Comparison of ENCODE assay signal across 29 cellular contexts in the genomic region with DNA sequence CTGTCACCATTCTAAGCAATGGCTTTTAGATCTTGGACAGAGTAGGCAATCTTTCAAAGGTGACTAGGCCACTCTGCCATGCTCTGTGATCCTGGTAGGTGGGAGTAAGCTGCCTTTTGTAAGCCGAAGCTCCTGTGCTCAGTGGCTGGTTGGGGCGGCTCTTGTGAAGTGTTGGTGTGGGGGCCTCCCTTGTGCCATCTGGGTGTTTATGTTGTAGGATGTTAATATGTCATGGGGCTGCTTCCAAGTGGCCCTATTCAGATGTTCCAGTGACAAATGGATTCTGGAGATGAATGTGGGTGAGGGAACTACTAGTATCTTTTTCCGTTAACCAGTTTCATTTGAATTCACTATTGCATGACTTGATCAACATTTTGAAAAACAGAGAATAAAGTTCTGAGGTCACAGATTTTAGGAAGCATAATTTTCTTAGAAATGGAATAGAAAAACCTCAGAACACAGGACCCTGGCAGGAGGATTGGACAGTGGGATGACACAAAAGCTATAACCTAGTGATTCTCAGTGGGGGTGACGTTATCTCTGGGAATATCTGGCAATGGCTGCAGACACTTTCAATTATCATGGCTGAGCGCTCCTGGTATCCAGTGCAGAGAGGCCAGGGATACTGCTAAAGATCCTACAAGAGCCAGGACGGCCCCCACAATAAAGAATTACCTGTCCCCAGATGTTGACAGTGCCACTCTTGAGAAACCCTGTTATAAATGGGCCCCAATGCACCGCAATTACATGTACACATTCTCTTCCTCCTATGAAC.
DNase-seq lines count a peak whose midpoint lies in the region; ATAC-seq lines count a peak whose summit lies in the region.
"Had no signal": no experiment of that assay in that cellular context is flagged by ENCODE, and none has a peak within 500 bp of the region (broad histone marks: within the 10 kb centered on the region; RNA-seq: fewer than 3 reads in every experiment).

No MANE protein-coding gene starts in this region.

- POLR2A ChIA-PET in activated CD4-positive, alpha-beta T cell treated with anti-CD3 and anti-CD28 coated beads for 36 hours (lab: Charles Lee), result no interaction called here

- no peaks in the 10 kb centered on the region for H3K36me3 Mint-ChIP-seq in activated CD4-positive, alpha-beta T cell treated with anti-CD3 and anti-CD28 coated beads for 36 hours (ENCODE audit: low read depth)
- no peaks in the 10 kb centered on the region for H3K36me3 Mint-ChIP-seq in activated naive CD4-positive, alpha-beta T cell treated with anti-CD3 and anti-CD28 coated beads, Interleukin-2, amount 50 U/mL, for 72 hours
- no peaks in the 10 kb centered on the region for H3K36me3 Mint-ChIP-seq in activated naive CD4-positive, alpha-beta T cell treated with anti-CD3 and anti-CD28 coated beads, Interleukin-2, amount 10 ng/mL, durations not matched to agents 7 days and 5 days
- no peaks in the 10 kb centered on the region for H3K36me3 Mint-ChIP-seq in activated naive CD8-positive, alpha-beta T cell treated with anti-CD3 and anti-CD28 coated beads for 36 hours
- no peaks in the 10 kb centered on the region for H3K36me3 Mint-ChIP-seq in immature natural killer cell
- H3K36me3 Mint-ChIP-seq: CD14-positive monocyte; stimulated activated memory B cell treated with anti-CD40 and anti-IgM and Interleukin-4, amounts not matched to agents 10 μg/mL and 1 μg/mL and 100 μg/mL, for 72 hours had no signal

- no peaks in the 10 kb centered on the region for H3K9me3 Mint-ChIP-seq in activated CD4-positive, alpha-beta T cell treated with anti-CD3 and anti-CD28 coated beads for 36 hours (ENCODE audit: low read depth)
- H3K9me3 Mint-ChIP-seq in activated naive CD4-positive, alpha-beta T cell treated with anti-CD3 and anti-CD28 coated beads, Interleukin-2, amount 50 U/mL, for 72 hours, result no peaks in the 10 kb centered on the region
- no peaks in the 10 kb centered on the region for H3K9me3 Mint-ChIP-seq in activated naive CD4-positive, alpha-beta T cell treated with anti-CD3 and anti-CD28 coated beads, Interleukin-2, amount 10 ng/mL, durations not matched to agents 7 days and 5 days
- no peaks in the 10 kb centered on the region for H3K9me3 Mint-ChIP-seq in activated naive CD8-positive, alpha-beta T cell treated with anti-CD3 and anti-CD28 coated beads for 36 hours
- no peaks in the 10 kb centered on the region for H3K9me3 Mint-ChIP-seq in immature natural killer cell
- H3K9me3 Mint-ChIP-seq: activated B cell treated with CpG ODN at 0.5 μM for 24 hours; CD14-positive monocyte; stimulated activated memory B cell treated with anti-CD40 and anti-IgM and Interleukin-4, amounts not matched to agents 10 μg/mL and 1 μg/mL and 100 μg/mL, for 72 hours had no signal

- DNase-seq in activated CD4-positive, alpha-beta T cell treated with anti-CD3 and anti-CD28 coated beads for 36 hours, result peak; percentile 57
- DNase-seq in activated CD4-positive, alpha-beta T cell treated with anti-CD3 and anti-CD28 coated beads, Interleukin-2, amount 50 U/mL, for 1 hour, result no peak
- no peak for DNase-seq in activated naive CD4-positive, alpha-beta T cell treated with anti-CD3 and anti-CD28 coated beads, Interleukin-2, amount 50 U/mL, for 72 hours (ENCODE audit: low spot score in 2 of 2)
- no peak for DNase-seq in activated naive CD4-positive, alpha-beta T cell treated with anti-CD3 and anti-CD28 coated beads, Interleukin-2, amount 10 ng/mL, durations not matched to agents 7 days and 5 days
- DNase-seq in activated naive CD8-positive, alpha-beta T cell treated with anti-CD3 and anti-CD28 coated beads for 36 hours, result peak; percentile 25
- peak; percentile 9 to 21 for DNase-seq in stimulated activated CD4-positive, alpha-beta T cell treated with anti-CD3 and anti-CD28 coated beads, Interleukin-4, amount 100 ng/mL, for 48 hours (ENCODE audit: low read depth in 2 of 2)
- no peak for DNase-seq in immature natural killer cell
- DNase-seq: 8988T; activated B cell treated with CpG ODN at 0.5 μM for 24 hours; activated CD8-positive, alpha-beta memory T cell treated with anti-CD3 and anti-CD28 coated beads for 24 hours; activated T-cell treated with anti-CD3 and anti-CD28 coated beads, Interleukin-2, amount 50 U/mL, for 1 hour; Calu3; colonic mucosa; DMS79 treated with DMSO at 0.1 percent for 48 hours; effector CD8-positive, alpha-beta T cell; GF-D8; HCEC 1CT; KG1; mesenchymal stem cell; NCI-H1105; NCI-H187 treated with DMSO at 0.1 percent for 48 hours; NCI-H2171; NCI-H510A; ovary; T-helper 1 cell had no signal

- peaks cover 23% of the 10 kb centered on the region for H3K4me1 Mint-ChIP-seq in activated CD4-positive, alpha-beta T cell treated with anti-CD3 and anti-CD28 coated beads for 36 hours
- peaks cover 3% of the 10 kb centered on the region for H3K4me1 Mint-ChIP-seq in activated naive CD4-positive, alpha-beta T cell treated with anti-CD3 and anti-CD28 coated beads, Interleukin-2, amount 10 ng/mL, durations not matched to agents 7 days and 5 days
- peaks cover 20% of the 10 kb centered on the region for H3K4me1 Mint-ChIP-seq in activated naive CD8-positive, alpha-beta T cell treated with anti-CD3 and anti-CD28 coated beads for 36 hours
- H3K4me1 Mint-ChIP-seq in immature natural killer cell, result peaks cover 2 to 6% of the 10 kb centered on the region in 2 donors

- peak; percentile 80 for ATAC-seq in activated CD4-positive, alpha-beta T cell treated with anti-CD3 and anti-CD28 coated beads for 36 hours
- peak; percentile 58 to 82 for ATAC-seq in activated naive CD4-positive, alpha-beta T cell treated with anti-CD3 and anti-CD28 coated beads, Interleukin-2, amount 50 U/mL, for 72 hours
- ATAC-seq in GM19023 (IDR thresholded peaks at IDR 0.05; ENCODE audit: unreplicated experiment), result no peak
- ATAC-seq: left lobe of liver had no signal

- intact Hi-C loops in activated CD4-positive, alpha-beta T cell treated with anti-CD3 and anti-CD28 coated beads for 36 hours (cut with DNase I, micrococcal nuclease), result loop anchor here (5.0 to 10.0 kb wide), 5 partner anchors 112 to 632 kb away; no protein-coding TSS in a partner anchor

- peaks cover 5% of the 10 kb centered on the region for H3K27me3 Mint-ChIP-seq in activated CD4-positive, alpha-beta T cell treated with anti-CD3 and anti-CD28 coated beads for 36 hours
- peaks cover 8% of the 10 kb centered on the region for H3K27me3 Mint-ChIP-seq in activated naive CD4-positive, alpha-beta T cell treated with anti-CD3 and anti-CD28 coated beads, Interleukin-2, amount 10 ng/mL, durations not matched to agents 7 days and 5 days
- H3K27me3 Mint-ChIP-seq in activated naive CD8-positive, alpha-beta T cell treated with anti-CD3 and anti-CD28 coated beads for 36 hours, result peaks cover under 1% of the 10 kb centered on the region
- peaks cover 2 to 6% (median 4%) of the 10 kb centered on the region in 3 donors for H3K27me3 Mint-ChIP-seq in immature natural killer cell (ENCODE audit: low read depth in 3 of 3)
- H3K27me3 Mint-ChIP-seq: activated B cell treated with CpG ODN at 0.5 μM for 24 hours had no signal

- CTCF ChIA-PET in activated CD4-positive, alpha-beta T cell treated with anti-CD3 and anti-CD28 coated beads for 36 hours (lab: Charles Lee), result no interaction called here
- CTCF ChIA-PET in activated naive CD4-positive, alpha-beta T cell treated with anti-CD3 and anti-CD28 coated beads, Interleukin-2, amount 10 ng/mL, durations not matched to agents 7 days and 5 days (lab: Charles Lee), result no interaction called here

- H3K4me3 Mint-ChIP-seq in activated CD4-positive, alpha-beta T cell treated with anti-CD3 and anti-CD28 coated beads for 36 hours, result no peak overlapping the region
- H3K4me3 Mint-ChIP-seq in activated naive CD4-positive, alpha-beta T cell treated with anti-CD3 and anti-CD28 coated beads, Interleukin-2, amount 10 ng/mL, durations not matched to agents 7 days and 5 days, result no peak overlapping the region
- no peak overlapping the region for H3K4me3 Mint-ChIP-seq in activated naive CD8-positive, alpha-beta T cell treated with anti-CD3 and anti-CD28 coated beads for 36 hours
- no peak overlapping the region for H3K4me3 Mint-ChIP-seq in immature natural killer cell
- H3K4me3 Mint-ChIP-seq: activated B cell treated with CpG ODN at 0.5 μM for 24 hours; CD14-positive monocyte; stimulated activated memory B cell treated with anti-CD40 and anti-IgM and Interleukin-4, amounts not matched to agents 10 μg/mL and 1 μg/mL and 100 μg/mL, for 72 hours had no signal

- H3K27ac Mint-ChIP-seq in activated CD4-positive, alpha-beta T cell treated with anti-CD3 and anti-CD28 coated beads for 36 hours, result no peak overlapping the region
- no peak overlapping the region for H3K27ac Mint-ChIP-seq in activated naive CD4-positive, alpha-beta T cell treated with anti-CD3 and anti-CD28 coated beads, Interleukin-2, amount 50 U/mL, for 72 hours
- no peak overlapping the region for H3K27ac Mint-ChIP-seq in activated naive CD4-positive, alpha-beta T cell treated with anti-CD3 and anti-CD28 coated beads, Interleukin-2, amount 10 ng/mL, durations not matched to agents 7 days and 5 days
- H3K27ac Mint-ChIP-seq in activated naive CD8-positive, alpha-beta T cell treated with anti-CD3 and anti-CD28 coated beads for 36 hours, result no peak overlapping the region
- no peak overlapping the region for H3K27ac Mint-ChIP-seq in immature natural killer cell
- H3K27ac Mint-ChIP-seq: activated B cell treated with CpG ODN at 0.5 μM for 24 hours; stimulated activated memory B cell treated with anti-CD40 and anti-IgM and Interleukin-4, amounts not matched to agents 10 μg/mL and 1 μg/mL and 100 μg/mL, for 72 hours had no signal

Comparison
In these comparisons a context has a peak if more than half of its experiments do, and no peak if none do; other contexts are left out.
1. DNase-seq: peak in activated CD4-positive, alpha-beta T cell treated with anti-CD3 and anti-CD28 coated beads for 36 hours (single experiment), activated naive CD8-positive, alpha-beta T cell treated with anti-CD3 and anti-CD28 coated beads for 36 hours (single experiment) and stimulated activated CD4-positive, alpha-beta T cell treated with anti-CD3 and anti-CD28 coated beads, Interleukin-4, amount 100 ng/mL, for 48 hours (2 of 2); none in activated CD4-positive, alpha-beta T cell treated with anti-CD3 and anti-CD28 coated beads, Interleukin-2, amount 50 U/mL, for 1 hour (single experiment), activated naive CD4-positive, alpha-beta T cell treated with anti-CD3 and anti-CD28 coated beads, Interleukin-2, amount 50 U/mL, for 72 hours (0 of 2), activated naive CD4-positive, alpha-beta T cell treated with anti-CD3 and anti-CD28 coated beads, Interleukin-2, amount 10 ng/mL, durations not matched to agents 7 days and 5 days (single experiment) and immature natural killer cell (0 of 3).